In genomic region chr1:229156819-229157218, GRCh38 we compare ENCODE assay signal across 9 cellular contexts.
DNase-seq lines count a peak whose midpoint lies in the region; ATAC-seq, FAIRE-seq and TF ChIP-seq lines count a peak whose summit lies in the region.
"Had no signal": no experiment of that assay in that cellular context is flagged by ENCODE, and none has a peak within 500 bp of the region (broad histone marks: within the 10 kb centered on the region; RNA-seq: fewer than 3 reads in every experiment).

No MANE protein-coding gene starts in this region.

- H4K20me1 ChIP-seq in keratinocyte (ENCODE audit: control insufficient read depth, extremely low read depth, insufficient read depth, low read length) = no peaks in the 10 kb centered on the region

- CTCF ChIA-PET in WTC11 (lab: Charles Lee) = interaction anchor here (0.5 to 1.0 kb wide), 3 partner anchors 29 to 465 kb away, joined by 3 to 4 read pairs (median 3); no protein-coding TSS in a partner anchor

- H3K36me3 Mint-ChIP-seq in WTC11 = no peaks in the 10 kb centered on the region
- H3K36me3 Mint-ChIP-seq in effector memory CD8-positive, alpha-beta T cell (ENCODE audit: insufficient read depth) = no peaks in the 10 kb centered on the region

- no peak overlapping the region for H2AFZ ChIP-seq in keratinocyte (ENCODE audit: control insufficient read depth, low read length)

- H3K9me1 ChIP-seq in keratinocyte (ENCODE audit: control insufficient read depth, extremely low read depth, insufficient read depth, low read length) = no peaks in the 10 kb centered on the region

- H3K9me3 Mint-ChIP-seq in WTC11 = no peaks in the 10 kb centered on the region
- no peaks in the 10 kb centered on the region for H3K9me3 Mint-ChIP-seq in effector memory CD8-positive, alpha-beta T cell

- H3K4me3 Mint-ChIP-seq in WTC11 = no peak overlapping the region
- no peak overlapping the region for H3K4me3 Mint-ChIP-seq in effector memory CD8-positive, alpha-beta T cell

- no peaks in the 10 kb centered on the region for H3K36me3 ChIP-seq in keratinocyte (ENCODE audit: control insufficient read depth in 2 of 2, extremely low read depth in 1 of 2, insufficient read depth in 2 of 2, low read length in 2 of 2)

- POLR2A ChIA-PET in WTC11 (lab: Charles Lee) = no interaction called here

- H3K27me3 ChIP-seq in keratinocyte (ENCODE audit: control insufficient read depth, extremely low read depth, insufficient read depth, low read length) = peaks cover 21% of the 10 kb centered on the region

- FAIRE-seq in keratinocyte (lab: Jason Lieb, UNC) (no peak), urothelium cell line (lab: Jason Lieb, UNC) (no peak)

- no peaks in the 10 kb centered on the region for H3K9me3 ChIP-seq in keratinocyte (ENCODE audit: control insufficient read depth, low read depth, low read length)

- no peaks in the 10 kb centered on the region for H3K79me2 ChIP-seq in keratinocyte (ENCODE audit: control insufficient read depth, insufficient read depth, low read length)

- ATAC-seq in WTC11 (peak; percentile 44; the same call in 1 of the 2 replicates), HG03442 (IDR thresholded peaks at IDR 0.05; ENCODE audit: unreplicated experiment) (no peak)
- ATAC-seq in effector memory CD8-positive, alpha-beta T cell (replicated peaks) = no peak

- no peak overlapping the region for H3K9ac ChIP-seq in keratinocyte (ENCODE audit: control insufficient read depth, extremely low read depth, insufficient read depth, low read length)

- H3K27ac Mint-ChIP-seq in WTC11 = no peak overlapping the region
- H3K27ac Mint-ChIP-seq in effector memory CD8-positive, alpha-beta T cell = peak overlapping the region in 1 of 2 donors; percentile 7

- TF ChIP-seq CTCF in WTC11 (IDR thresholded peaks at IDR 0.05) (no peak), keratinocyte (optimal IDR thresholded peaks at IDR 0.05 in 1 of 3, IDR thresholded peaks at IDR 0.05 in 1 of 3, conservative IDR thresholded peaks at IDR 0.05 in 1 of 3; ENCODE audit: extremely low read depth in 1 of 3, insufficient read depth in 2 of 3, low read length in 3 of 3) (peak; percentile 9 to 34 (median 18))

- DNase-seq in SIG-M5 treated with dmso at 0.1 percent for 504 hours (lab: John Stamatoyannopoulos, UW; ENCODE audit: unreplicated experiment) = peak; percentile 22
- DNase-seq in SIG-M5 (lab: John Stamatoyannopoulos, UW) = no peak
- DNase-seq in WTC11 (ENCODE audit: low spot score) = peak; percentile 18
- no peak for DNase-seq in keratinocyte (ENCODE audit: low read depth, low spot score)
- peak; percentile 30 for DNase-seq in urothelium cell line (ENCODE audit: low spot score)
- no peak for DNase-seq in effector memory CD8-positive, alpha-beta T cell
- DNase-seq in NCI-H748 (lab: John Stamatoyannopoulos, UW; ENCODE audit: unreplicated experiment) = no peak
- DNase-seq: activated CD8-positive, alpha-beta memory T cell treated with anti-CD3 and anti-CD28 coated beads for 24 hours had no signal

- H3K4me1 ChIP-seq in keratinocyte (ENCODE audit: control insufficient read depth, extremely low read depth, insufficient read depth, low read length) = no peaks in the 10 kb centered on the region

- no peaks in the 10 kb centered on the region; the same call in 1 of the 2 replicates for H3K27me3 Mint-ChIP-seq in WTC11 (ENCODE audit: low read depth)
- no peaks in the 10 kb centered on the region for H3K27me3 Mint-ChIP-seq in effector memory CD8-positive, alpha-beta T cell

- H3K4me1 Mint-ChIP-seq in WTC11 = peaks cover 26% of the 10 kb centered on the region
- peaks cover 0 to 10% of the 10 kb centered on the region in 2 donors for H3K4me1 Mint-ChIP-seq in effector memory CD8-positive, alpha-beta T cell (ENCODE audit: low read depth in 2 of 2)

- no peak overlapping the region for H3K27ac ChIP-seq in keratinocyte (ENCODE audit: control insufficient read depth, insufficient read depth, low read length)

- no peak overlapping the region for H3K4me2 ChIP-seq in keratinocyte (ENCODE audit: control insufficient read depth, extremely low read depth, insufficient read depth, low read depth, low read length)

- no peak overlapping the region for H3K4me3 ChIP-seq in keratinocyte (ENCODE audit: control insufficient read depth in 2 of 3, extremely low read depth in 1 of 3, insufficient read depth in 2 of 3, low read depth in 1 of 3, low read length in 3 of 3)

- dilution Hi-C loops in keratinocyte (cut with MboI; ENCODE audit: extremely low pct_ligation_motif_present, low sequenced_read_pairs) = no loop called here

TF ChIP-seq in WTC11, 78 proteins besides CTCF, POLR2A, EP300 and RAD21:
- TF ChIP-seq TCF7 (CRISPR knock-in tag; IDR thresholded peaks at IDR 0.05; ENCODE audit: low read depth) (no peak), ETV6 (CRISPR knock-in tag; IDR thresholded peaks at IDR 0.05) (no peak), ARID4B (CRISPR knock-in tag; IDR thresholded peaks at IDR 0.05; ENCODE audit: borderline replicate concordance) (no peak), ELF4 (CRISPR knock-in tag; IDR thresholded peaks at IDR 0.05; ENCODE audit: low read depth) (no peak), ZNF416 (CRISPR knock-in tag; IDR thresholded peaks at IDR 0.05) (no peak)
TF ChIP-seq in WTC11: peak in this region for 0.

Comparison
In these comparisons a context has a peak if more than half of its experiments do, and no peak if none do; other contexts are left out.
1. DNase-seq: peak in SIG-M5 treated with dmso at 0.1 percent for 504 hours (single experiment), WTC11 (single experiment) and urothelium cell line (single experiment); none in SIG-M5 (single experiment), keratinocyte (single experiment), effector memory CD8-positive, alpha-beta T cell (0 of 3) and NCI-H748 (single experiment).